18 cellular contexts compared by ENCODE assay signal in the genomic region with DNA sequence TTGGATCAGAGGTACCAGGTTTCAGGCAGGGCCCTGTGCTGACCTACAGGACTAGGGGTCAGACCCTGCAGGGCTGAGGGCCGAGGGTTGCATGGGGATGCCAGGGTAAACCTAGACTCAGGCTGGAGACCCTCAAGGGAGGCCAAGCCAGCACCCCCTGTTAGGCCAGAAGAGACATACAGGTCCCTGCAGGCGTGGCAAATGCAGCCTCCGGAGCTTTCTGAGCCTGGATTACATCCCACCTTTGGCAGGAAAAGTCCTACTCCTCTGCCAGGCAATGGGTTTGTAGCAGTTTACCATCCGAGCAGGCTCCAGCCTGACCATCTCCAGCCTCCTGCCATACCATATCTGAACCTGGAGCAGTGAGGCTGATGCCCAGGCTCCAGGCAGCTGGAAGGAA.
DNase-seq lines count a peak whose midpoint lies in the region; ATAC-seq and TF ChIP-seq lines count a peak whose summit lies in the region.
"Had no signal": no experiment of that assay in that cellular context is flagged by ENCODE, and none has a peak within 500 bp of the region (broad histone marks: within the 10 kb centered on the region; RNA-seq: fewer than 3 reads in every experiment).

No MANE protein-coding gene starts in this region.

- ATAC-seq in activated CD8-positive, alpha-beta memory T cell treated with anti-CD3 and anti-CD28 coated beads, Interleukin-2, amount 10 ng/mL, durations not matched to agents 7 days and 5 days = no peak
- ATAC-seq in GM21737 (IDR thresholded peaks at IDR 0.05; ENCODE audit: unreplicated experiment) (no peak), HG02678 (IDR thresholded peaks at IDR 0.05; ENCODE audit: unreplicated experiment) (no peak)
- ATAC-seq: GM12878, GM23338 had no signal

- CTCF ChIA-PET in activated CD8-positive, alpha-beta memory T cell treated with anti-CD3 and anti-CD28 coated beads, Interleukin-2, amount 10 ng/mL, durations not matched to agents 7 days and 5 days (lab: Charles Lee) = no interaction called here

- no peaks in the 10 kb centered on the region for H3K36me3 Mint-ChIP-seq in activated CD8-positive, alpha-beta memory T cell treated with anti-CD3 and anti-CD28 coated beads, Interleukin-2, amount 10 ng/mL, durations not matched to agents 7 days and 5 days
- H3K36me3 Mint-ChIP-seq in type B pancreatic cell = no peaks in the 10 kb centered on the region
- H3K36me3 Mint-ChIP-seq: CD14-positive monocyte; CD8-positive, alpha-beta memory T cell had no signal

- no peak for TF ChIP-seq CTCF in type B pancreatic cell (conservative IDR thresholded peaks at IDR 0.05)

- DNase-seq in activated CD8-positive, alpha-beta memory T cell treated with anti-CD3 and anti-CD28 coated beads, Interleukin-2, amount 10 ng/mL, durations not matched to agents 7 days and 5 days = peak; percentile 26
- DNase-seq in activated CD8-positive, alpha-beta memory T cell treated with anti-CD3 and anti-CD28 coated beads, Interleukin-2, amount 50 U/mL, for 48 hours = no peak
- DNase-seq in mesenteric fat pad (ENCODE audit: low spot score) (peak; percentile 72), type B pancreatic cell (ENCODE audit: extremely low spot score, unreplicated experiment) (peak; percentile 58), OCI-M2 (lab: John Stamatoyannopoulos, UW; ENCODE audit: unreplicated experiment) (no peak)
- DNase-seq: BE2C; CD4-positive, alpha-beta T cell; CD8-positive, alpha-beta memory T cell; DMS 273 treated with DMSO at 0.1 percent for 48 hours; DMS79; EL; GDM1; HFFc6 had no signal

- H3K4me3 Mint-ChIP-seq in activated CD8-positive, alpha-beta memory T cell treated with anti-CD3 and anti-CD28 coated beads, Interleukin-2, amount 10 ng/mL, durations not matched to agents 7 days and 5 days = no peak overlapping the region
- no peak overlapping the region for H3K4me3 Mint-ChIP-seq in type B pancreatic cell
- H3K4me3 Mint-ChIP-seq: CD14-positive monocyte; CD4-positive, alpha-beta T cell; CD8-positive, alpha-beta memory T cell; GM23338; HFFc6 had no signal

- H3K27ac Mint-ChIP-seq in activated CD8-positive, alpha-beta memory T cell treated with anti-CD3 and anti-CD28 coated beads, Interleukin-2, amount 10 ng/mL, durations not matched to agents 7 days and 5 days = no peak overlapping the region
- H3K27ac Mint-ChIP-seq in type B pancreatic cell = no peak overlapping the region
- H3K27ac Mint-ChIP-seq: CD14-positive monocyte; CD4-positive, alpha-beta T cell; CD8-positive, alpha-beta memory T cell; GM23338; HFFc6 had no signal

- no peaks in the 10 kb centered on the region for H3K27me3 Mint-ChIP-seq in activated CD8-positive, alpha-beta memory T cell treated with anti-CD3 and anti-CD28 coated beads, Interleukin-2, amount 10 ng/mL, durations not matched to agents 7 days and 5 days
- H3K27me3 Mint-ChIP-seq in type B pancreatic cell = peaks cover 5% of the 10 kb centered on the region

- H3K4me1 Mint-ChIP-seq in activated CD8-positive, alpha-beta memory T cell treated with anti-CD3 and anti-CD28 coated beads, Interleukin-2, amount 10 ng/mL, durations not matched to agents 7 days and 5 days = no peaks in the 10 kb centered on the region
- no peaks in the 10 kb centered on the region for H3K4me1 Mint-ChIP-seq in type B pancreatic cell (ENCODE audit: unreplicated experiment)
- H3K4me1 Mint-ChIP-seq: CD14-positive monocyte; CD8-positive, alpha-beta memory T cell; GM23338 had no signal

- peaks cover 4% of the 10 kb centered on the region for H3K9me3 Mint-ChIP-seq in activated CD8-positive, alpha-beta memory T cell treated with anti-CD3 and anti-CD28 coated beads, Interleukin-2, amount 10 ng/mL, durations not matched to agents 7 days and 5 days (ENCODE audit: low read depth)
- no peaks in the 10 kb centered on the region for H3K9me3 Mint-ChIP-seq in type B pancreatic cell
- H3K9me3 Mint-ChIP-seq: CD4-positive, alpha-beta T cell had no signal

Comparison
In these comparisons a context has a peak if more than half of its experiments do, and no peak if none do; other contexts are left out.
1. DNase-seq: peak in activated CD8-positive, alpha-beta memory T cell treated with anti-CD3 and anti-CD28 coated beads, Interleukin-2, amount 10 ng/mL, durations not matched to agents 7 days and 5 days (single experiment), mesenteric fat pad (single experiment) and type B pancreatic cell (single experiment); none in activated CD8-positive, alpha-beta memory T cell treated with anti-CD3 and anti-CD28 coated beads, Interleukin-2, amount 50 U/mL, for 48 hours (single experiment) and OCI-M2 (single experiment).